ENCODE assay signal across 8 cellular contexts in genomic region chr11:64778223-64778472, GRCh38. TPM values are rescaled to one million over a fixed set of nuclear protein-coding genes. Genes with fewer than 3 reads are reported as not detected.
DNase-seq lines count a peak whose midpoint lies in the region; ATAC-seq and TF ChIP-seq lines count a peak whose summit lies in the region.

No MANE protein-coding gene starts in this region.

- H3K9ac ChIP-seq in colonic mucosa (ENCODE audit: low read depth in 2 of 2, low read length in 2 of 2) = peak overlapping the region; percentile 78 to 97
- peak overlapping the region; percentile 97 for H3K9ac ChIP-seq in neural cell (ENCODE audit: low read length)

- no peak for DNase-seq in HL-60 (ENCODE audit: low read depth in 1 of 2, low spot score in 1 of 2)
- no peak for DNase-seq in colonic mucosa
- DNase-seq in NCI-H1105 (lab: John Stamatoyannopoulos, UW) = no peak
- no peak for DNase-seq in NCI-H2196 treated with DMSO at 0.1 percent for 48 hours (lab: John Stamatoyannopoulos, UW; ENCODE audit: unreplicated experiment)

- peaks cover 19% of the 10 kb centered on the region for H3K36me3 ChIP-seq in colonic mucosa
- peaks cover 14% of the 10 kb centered on the region for H3K36me3 ChIP-seq in neural cell (ENCODE audit: insufficient read depth, low read length)

- TF ChIP-seq CTCF in HL-60 (IDR thresholded peaks at IDR 0.05; ENCODE audit: insufficient read depth, low read length) = no peak
- no peak for TF ChIP-seq CTCF in colonic mucosa (IDR thresholded peaks at IDR 0.05)
- no peak for TF ChIP-seq CTCF in neural cell (IDR thresholded peaks at IDR 0.05; ENCODE audit: poor library complexity, severe bottlenecking)

- H3K4me1 ChIP-seq in colonic mucosa = peaks cover 9% of the 10 kb centered on the region

- TF ChIP-seq RAD21 in neural cell (conservative IDR thresholded peaks at IDR 0.05) = no peak

- H3K27me3 ChIP-seq in HL-60 (ENCODE audit: insufficient read depth, poor library complexity, severe bottlenecking) (no peaks in the 10 kb centered on the region), colonic mucosa (no peaks in the 10 kb centered on the region), neural cell (ENCODE audit: insufficient read depth, low read depth, low read length) (no peaks in the 10 kb centered on the region)

- H3K9me3 ChIP-seq in colonic mucosa (no peaks in the 10 kb centered on the region), neural cell (ENCODE audit: low read length) (no peaks in the 10 kb centered on the region)

- TF ChIP-seq EP300 in neural cell (conservative IDR thresholded peaks at IDR 0.05; ENCODE audit: poor library complexity, severe bottlenecking) = no peak

- H3F3A ChIP-seq in neural cell (ENCODE audit: insufficient read depth, low read length, poor library complexity, severe bottlenecking) = peaks cover 7% of the 10 kb centered on the region

- no peak overlapping the region for H3K4me2 ChIP-seq in neural cell (ENCODE audit: low read length)

- H2AFZ ChIP-seq in neural cell (ENCODE audit: low read depth, low read length) = no peak overlapping the region

- ATAC-seq in GM18870 (IDR thresholded peaks at IDR 0.05; ENCODE audit: unreplicated experiment) (peak; percentile 2), GM18867 (IDR thresholded peaks at IDR 0.05; ENCODE audit: unreplicated experiment) (no peak), GM19397 (IDR thresholded peaks at IDR 0.05; ENCODE audit: unreplicated experiment) (no peak)

- no peaks in the 10 kb centered on the region for H3K9me2 ChIP-seq in neural cell (ENCODE audit: insufficient read depth, low read length)

- H3K4me3 ChIP-seq in HL-60 (replicated peaks; ENCODE audit: insufficient read depth, low read length) (peak overlapping the region; percentile 58), colonic mucosa (peak overlapping the region; percentile 67), neural cell (ENCODE audit: low read length) (peak overlapping the region; percentile 72)

- intact Hi-C loops in colonic mucosa (cut with DNase I) = no loop called here

- H3K27ac ChIP-seq in HL-60 (replicated peaks) (peak overlapping the region; percentile 94), colonic mucosa (peak overlapping the region; percentile 96), neural cell (ENCODE audit: low read length) (peak overlapping the region; percentile 96)

- peaks cover 46% of the 10 kb centered on the region for H3K79me2 ChIP-seq in neural cell (replicated peaks; ENCODE audit: insufficient read depth, low read length)

- H4K20me1 ChIP-seq in neural cell (ENCODE audit: insufficient read depth) = peaks cover 30% of the 10 kb centered on the region

TF ChIP-seq in neural cell, 6 proteins besides CTCF, POLR2A, EP300 and RAD21:
- TF ChIP-seq SMC3 (conservative IDR thresholded peaks at IDR 0.05; ENCODE audit: poor library complexity) = peak; percentile 15
- TF ChIP-seq EZH2 (IDR thresholded peaks at IDR 0.05; ENCODE audit: borderline replicate concordance, insufficient read depth, low read length, poor library complexity, severe bottlenecking) = no peak
- TF ChIP-seq MXI1 (conservative IDR thresholded peaks at IDR 0.05; ENCODE audit: poor library complexity, severe bottlenecking) = peak; percentile 52

RNA-seq across cellular contexts. Expression of gene SF1, which starts 0.2 kb away (rescaled TPM):
- 100 to 1,000 TPM; 164 to 220 TPM for total RNA-seq in colonic mucosa
- polyA plus RNA-seq in neural cell = 53.2 and 72.7 TPM in 2 replicates
- polyA minus RNA-seq in neural cell = 120 and 150 TPM in 2 replicates

RNA-seq across cellular contexts. Expression of gene PYGM, which starts 18.4 kb away (rescaled TPM):
- 1 to 10 TPM; 1.6 to 2.7 TPM for total RNA-seq in colonic mucosa
- polyA plus RNA-seq in neural cell = 0.14 and 0.43 TPM in 2 replicates
- polyA minus RNA-seq in neural cell = 0.58 TPM in 1 of 2 replicates, not detected in the other

RNA-seq across cellular contexts. Expression of gene MAP4K2, which starts 24.9 kb away (rescaled TPM):
- 10 to 100 TPM in 1 of 2 donors, 1 to 10 TPM in 1; 9.2 to 13.3 TPM for total RNA-seq in colonic mucosa
- 12.4 and 13.2 TPM in 2 replicates for polyA plus RNA-seq in neural cell
- 9.5 and 9.7 TPM in 2 replicates for polyA minus RNA-seq in neural cell

RNA-seq across cellular contexts. Expression of gene MEN1, which starts 32.2 kb away (rescaled TPM):
- 10 to 100 TPM; 21.1 to 45.5 TPM for total RNA-seq in colonic mucosa
- polyA plus RNA-seq in neural cell = 16.8 and 20.2 TPM in 2 replicates
- 23.0 and 32.6 TPM in 2 replicates for polyA minus RNA-seq in neural cell

RNA-seq across cellular contexts. Expression of gene RASGRP2, which starts 34.2 kb away (rescaled TPM):
- total RNA-seq in colonic mucosa = 1 to 10 TPM; 2.8 to 3.5 TPM
- 4.5 and 13.9 TPM in 2 replicates for polyA plus RNA-seq in neural cell
- polyA minus RNA-seq in neural cell = 2.9 and 4.4 TPM in 2 replicates
